In genomic region chr2:151357359-151357758, GRCh38 we compare ENCODE assay signal across 1 cellular context.
TF ChIP-seq lines count a peak whose summit lies in the region.

Gene TNFAIP6, plus strand, starts transcription at chr2:151357592. Its CDS starts 75 bp downstream, at chr2:151357667.

TF ChIP-seq in WTC11, 78 proteins besides CTCF, POLR2A, EP300 and RAD21 (continued from another document):
- no peak for TF ChIP-seq ZNF425 (CRISPR knock-in tag; conservative IDR thresholded peaks at IDR 0.05)
TF ChIP-seq in WTC11: peak in this region for 0.
